Comparison of ENCODE assay signal across 23 cellular contexts in genomic region chr6:80508885-80509630, GRCh38.
DNase-seq lines count a peak whose midpoint lies in the region; ATAC-seq and TF ChIP-seq lines count a peak whose summit lies in the region.
"Had no signal": no experiment of that assay in that cellular context is flagged by ENCODE, and none has a peak within 500 bp of the region (broad histone marks: within the 10 kb centered on the region; RNA-seq: fewer than 3 reads in every experiment).

No MANE protein-coding gene starts in this region.

- H3K9ac ChIP-seq in liver (ENCODE audit: low read depth in 1 of 2, low read length in 2 of 2) = no peak overlapping the region

- intact Hi-C loops in aorta (cut with DNase I) = no loop called here
- intact Hi-C loops in natural killer cell (cut with micrococcal nuclease) = no loop called here

- H3K4me3 Mint-ChIP-seq in natural killer cell = no peak overlapping the region
- H3K4me3 Mint-ChIP-seq: CD4-positive, alpha-beta T cell; HFFc6 had no signal

- TF ChIP-seq CTCF in cardiac fibroblast (IDR thresholded peaks at IDR 0.05; ENCODE audit: low read depth, low read length) (no peak), liver (IDR thresholded peaks at IDR 0.05; ENCODE audit: low read depth, low read length, missing input control) (no peak), upper lobe of left lung (IDR thresholded peaks at IDR 0.05) (no peak), natural killer cell (IDR thresholded peaks at IDR 0.05) (no peak)

- TF ChIP-seq RAD21 in liver (IDR thresholded peaks at IDR 0.05) = peak; percentile 52 to 54

- peak; percentile 40 for DNase-seq in HT-29 (ENCODE audit: low spot score)
- DNase-seq in NCI-H69 (lab: John Stamatoyannopoulos, UW) = peak; percentile 66
- DNase-seq in cardiac fibroblast (ENCODE audit: low read depth in 2 of 2) = peak; percentile 36 to 45
- DNase-seq in aorta = no peak
- DNase-seq in upper lobe of left lung = no peak
- DNase-seq in natural killer cell = no peak
- DNase-seq: activated CD4-positive, alpha-beta T cell treated with anti-CD3 and anti-CD28 coated beads, Interleukin-2, amount 50 U/mL, for 1 hour; activated CD8-positive, alpha-beta memory T cell treated with anti-CD3 and anti-CD28 coated beads, Interleukin-2, amount 50 U/mL, for 4 hours; activated effector memory CD4-positive, alpha-beta T cell treated with Interleukin-2 at 50 U/mL for 16 hours; caudate nucleus; CD4-positive, alpha-beta T cell; DND-41; head of caudate nucleus; HFFc6; Kasumi-1; left ventricle myocardium inferior; NCI-H1436; nucleus accumbens; SHP77 treated with DMSO at 0.1 percent for 48 hours; stimulated activated naive CD4-positive, alpha-beta T cell had no signal

- peaks cover 0 to 5% of the 10 kb centered on the region in 2 donors for H3K27me3 Mint-ChIP-seq in natural killer cell (ENCODE audit: low read depth in 2 of 2)
- H3K27me3 Mint-ChIP-seq: CD4-positive, alpha-beta T cell had no signal

- no peaks in the 10 kb centered on the region for H3K36me3 ChIP-seq in liver (ENCODE audit: control insufficient read depth in 4 of 4, insufficient read depth in 3 of 4, low read depth in 1 of 4, low read length in 3 of 4)
- H3K36me3 ChIP-seq in aorta (ENCODE audit: control insufficient read depth in 1 of 2, insufficient read depth in 2 of 2, low read length in 1 of 2) = no peaks in the 10 kb centered on the region
- H3K36me3 ChIP-seq in upper lobe of left lung = no peaks in the 10 kb centered on the region
- H3K36me3 ChIP-seq: left ventricle myocardium inferior, right atrium auricular region had no signal

- H3K27me3 ChIP-seq in liver (ENCODE audit: control insufficient read depth in 4 of 4, insufficient read depth in 4 of 4, low read length in 3 of 4) (no peaks in the 10 kb centered on the region), aorta (ENCODE audit: control insufficient read depth in 1 of 2, insufficient read depth in 2 of 2, low read length in 1 of 2) (no peaks in the 10 kb centered on the region), upper lobe of left lung (no peaks in the 10 kb centered on the region)
- H3K27me3 ChIP-seq: right atrium auricular region had no signal

- H3K9me3 ChIP-seq in liver (ENCODE audit: control insufficient read depth in 4 of 4, low read length in 3 of 4) = no peaks in the 10 kb centered on the region
- no peaks in the 10 kb centered on the region for H3K9me3 ChIP-seq in aorta (ENCODE audit: control insufficient read depth, low read length)
- no peaks in the 10 kb centered on the region for H3K9me3 ChIP-seq in upper lobe of left lung
- H3K9me3 ChIP-seq: left ventricle myocardium inferior, right atrium auricular region had no signal

- ATAC-seq in aorta (ENCODE audit: low FRiP score) = no peak
- ATAC-seq in GM19452 (IDR thresholded peaks at IDR 0.05; ENCODE audit: unreplicated experiment) = no peak
- no peak for ATAC-seq in upper lobe of left lung (ENCODE audit: low FRiP score in 2 of 2)
- no peak for ATAC-seq in natural killer cell

- H3K9me3 Mint-ChIP-seq in natural killer cell = peaks cover 1 to 2% of the 10 kb centered on the region in 2 donors
- H3K9me3 Mint-ChIP-seq: CD4-positive, alpha-beta T cell; HFFc6 had no signal

- no peak overlapping the region for H3K27ac Mint-ChIP-seq in natural killer cell
- H3K27ac Mint-ChIP-seq: CD4-positive, alpha-beta T cell; HFFc6 had no signal

- no peak overlapping the region for H3K4me3 ChIP-seq in cardiac fibroblast (replicated peaks in 1 of 2; ENCODE audit: low read depth in 2 of 2, low read length in 2 of 2)
- H3K4me3 ChIP-seq in liver (ENCODE audit: low read depth in 1 of 3, low read length in 3 of 3) = no peak overlapping the region
- H3K4me3 ChIP-seq in aorta (ENCODE audit: low read length in 2 of 2) = no peak overlapping the region
- no peak overlapping the region for H3K4me3 ChIP-seq in upper lobe of left lung
- H3K4me3 ChIP-seq: left ventricle myocardium inferior, right atrium auricular region had no signal

- peaks cover 3 to 14% (median 7%) of the 10 kb centered on the region in 4 donors for H3K4me1 ChIP-seq in liver (ENCODE audit: control insufficient read depth in 4 of 4, insufficient read depth in 4 of 4, low read length in 3 of 4)
- no peaks in the 10 kb centered on the region for H3K4me1 ChIP-seq in aorta (ENCODE audit: control insufficient read depth in 1 of 2, insufficient read depth in 2 of 2, low read length in 2 of 2)
- H3K4me1 ChIP-seq in upper lobe of left lung = peaks cover 0 to 3% (median 0%) of the 10 kb centered on the region in 4 donors
- H3K4me1 ChIP-seq: left ventricle myocardium inferior, right atrium auricular region had no signal

- H3K27ac ChIP-seq in liver (ENCODE audit: low read depth in 1 of 2, low read length in 2 of 2) (no peak overlapping the region), aorta (ENCODE audit: low read depth in 1 of 2, low read length in 2 of 2) (no peak overlapping the region), upper lobe of left lung (no peak overlapping the region)
- H3K27ac ChIP-seq: left ventricle myocardium inferior, right atrium auricular region had no signal

- H3K4me1 Mint-ChIP-seq in natural killer cell = no peaks in the 10 kb centered on the region

- TF ChIP-seq POLR2A in upper lobe of left lung (IDR thresholded peaks at IDR 0.05) = no peak

- TF ChIP-seq EP300 in upper lobe of left lung (IDR thresholded peaks at IDR 0.05) = peak in 1 of 4 donors; percentile 55

- H3K36me3 Mint-ChIP-seq in natural killer cell = no peaks in the 10 kb centered on the region

TF ChIP-seq in liver, 16 proteins besides CTCF, POLR2A, EP300 and RAD21:
- peak; percentile 96 for TF ChIP-seq YY1 (IDR thresholded peaks at IDR 0.05)
- peak in 1 of 2 donors; percentile 60 for TF ChIP-seq EGR1 (IDR thresholded peaks at IDR 0.05; ENCODE audit: low read depth in 2 of 2)
- TF ChIP-seq HNF4A (conservative IDR thresholded peaks at IDR 0.05) = peak; percentile 73 to 81
- peak; percentile 38 for TF ChIP-seq SP1 (IDR thresholded peaks at IDR 0.05)
- peak; percentile 79 for TF ChIP-seq ZBTB33 (IDR thresholded peaks at IDR 0.05)
- TF ChIP-seq FOXA1 (IDR thresholded peaks at IDR 0.05) = peak; percentile 99
- TF ChIP-seq JUND (IDR thresholded peaks at IDR 0.05) = peak in 1 of 2 donors; percentile 51
- peak; percentile 11 for TF ChIP-seq HNF4G (IDR thresholded peaks at IDR 0.05)
- TF ChIP-seq REST (IDR thresholded peaks at IDR 0.05) = peak; percentile 22
- no peak for TF ChIP-seq GABPA (IDR thresholded peaks at IDR 0.05 in 1 of 2, conservative IDR thresholded peaks at IDR 0.05 in 1 of 2)
- TF ChIP-seq FOXA2 (IDR thresholded peaks at IDR 0.05) = peak; percentile 99
- TF ChIP-seq TAF1 (conservative IDR thresholded peaks at IDR 0.05) = no peak
- TF ChIP-seq RXRA (IDR thresholded peaks at IDR 0.05) = peak; percentile 80 to 87
- TF ChIP-seq NR2F2 (IDR thresholded peaks at IDR 0.05) = peak; percentile 87
- TF ChIP-seq, protein P1, sequence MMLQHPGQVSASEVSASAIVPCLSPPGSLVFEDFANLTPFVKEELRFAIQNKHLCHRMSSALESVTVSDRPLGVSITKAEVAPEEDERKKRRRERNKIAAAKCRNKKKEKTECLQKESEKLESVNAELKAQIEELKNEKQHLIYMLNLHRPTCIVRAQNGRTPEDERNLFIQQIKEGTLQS (IDR thresholded peaks at IDR 0.05) = no peak
- peak; percentile 92 for TF ChIP-seq MAX (IDR thresholded peaks at IDR 0.05)

Comparison
In these comparisons a context has a peak if more than half of its experiments do, and no peak if none do; other contexts are left out.
1. DNase-seq: peak in HT-29 (single experiment), NCI-H69 (single experiment) and cardiac fibroblast (2 of 2); none in aorta (0 of 2), upper lobe of left lung (0 of 2) and natural killer cell (single experiment).